8 cellular contexts compared by ENCODE assay signal in genomic region chr14:31026076-31026394, GRCh38. TPM values are rescaled to one million over a fixed set of nuclear protein-coding genes. Genes with fewer than 3 reads are reported as not detected.
DNase-seq lines count a peak whose midpoint lies in the region; ATAC-seq and TF ChIP-seq lines count a peak whose summit lies in the region.

A gene with protein sequence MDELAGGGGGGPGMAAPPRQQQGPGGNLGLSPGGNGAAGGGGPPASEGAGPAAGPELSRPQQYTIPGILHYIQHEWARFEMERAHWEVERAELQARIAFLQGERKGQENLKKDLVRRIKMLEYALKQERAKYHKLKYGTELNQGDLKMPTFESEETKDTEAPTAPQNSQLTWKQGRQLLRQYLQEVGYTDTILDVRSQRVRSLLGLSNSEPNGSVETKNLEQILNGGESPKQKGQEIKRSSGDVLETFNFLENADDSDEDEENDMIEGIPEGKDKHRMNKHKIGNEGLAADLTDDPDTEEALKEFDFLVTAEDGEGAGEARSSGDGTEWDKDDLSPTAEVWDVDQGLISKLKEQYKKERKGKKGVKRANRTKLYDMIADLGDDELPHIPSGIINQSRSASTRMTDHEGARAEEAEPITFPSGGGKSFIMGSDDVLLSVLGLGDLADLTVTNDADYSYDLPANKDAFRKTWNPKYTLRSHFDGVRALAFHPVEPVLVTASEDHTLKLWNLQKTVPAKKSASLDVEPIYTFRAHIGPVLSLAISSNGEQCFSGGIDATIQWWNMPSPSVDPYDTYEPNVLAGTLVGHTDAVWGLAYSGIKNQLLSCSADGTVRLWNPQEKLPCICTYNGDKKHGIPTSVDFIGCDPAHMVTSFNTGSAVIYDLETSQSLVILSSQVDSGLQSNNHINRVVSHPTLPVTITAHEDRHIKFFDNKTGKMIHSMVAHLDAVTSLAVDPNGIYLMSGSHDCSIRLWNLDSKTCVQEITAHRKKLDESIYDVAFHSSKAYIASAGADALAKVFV (minus strand): TSS chr14:31026379. CDS start chr14:31026185, 194 bp downstream.

- H3K36me3 ChIP-seq in hepatocyte (replicated peaks; ENCODE audit: insufficient read depth, low read depth) (no peaks in the 10 kb centered on the region), skeletal muscle satellite cell (ENCODE audit: insufficient read depth, low read length) (no peaks in the 10 kb centered on the region)

- H3K27ac Mint-ChIP-seq in activated CD4-positive, alpha-beta T cell treated with anti-CD3 and anti-CD28 coated beads, Interleukin-2, amount 10 ng/mL, durations not matched to agents 7 days and 5 days, result peak within 1 kb of the TSS; percentile 98
- peak within 1 kb of the TSS; percentile 97 for H3K27ac Mint-ChIP-seq in activated naive CD8-positive, alpha-beta T cell

- CTCF ChIA-PET in activated CD4-positive, alpha-beta T cell treated with anti-CD3 and anti-CD28 coated beads, Interleukin-2, amount 10 ng/mL, durations not matched to agents 7 days and 5 days (lab: Charles Lee), result interaction anchor here (0.6 to 1.3 kb wide), 4 partner anchors 14 to 182 kb away, joined by 3 to 4 read pairs (median 3); partner anchors contain the start of gene HECTD1

- peaks cover 51% of the 10 kb centered on the region for H3K4me1 Mint-ChIP-seq in activated CD4-positive, alpha-beta T cell treated with anti-CD3 and anti-CD28 coated beads, Interleukin-2, amount 10 ng/mL, durations not matched to agents 7 days and 5 days
- H3K4me1 Mint-ChIP-seq in activated naive CD8-positive, alpha-beta T cell (ENCODE audit: low read depth), result peaks cover 54% of the 10 kb centered on the region

- DNase-seq in activated CD4-positive, alpha-beta T cell treated with anti-CD3 and anti-CD28 coated beads, Interleukin-2, amount 10 ng/mL, durations not matched to agents 7 days and 5 days, result no peak
- no peak for DNase-seq in activated CD4-positive, alpha-beta T cell treated with anti-CD3 and anti-CD28 coated beads for 1 hour
- no peak for DNase-seq in hepatocyte (ENCODE audit: low spot score)
- DNase-seq in midbrain (lab: John Stamatoyannopoulos, UW), result no peak
- no peak for DNase-seq in NCI-H446 treated with DMSO at 0.1 percent for 48 hours (lab: John Stamatoyannopoulos, UW)

- peaks cover 16% of the 10 kb centered on the region for H3K36me3 Mint-ChIP-seq in activated CD4-positive, alpha-beta T cell treated with anti-CD3 and anti-CD28 coated beads, Interleukin-2, amount 10 ng/mL, durations not matched to agents 7 days and 5 days (ENCODE audit: low read depth)
- peaks cover 4% of the 10 kb centered on the region for H3K36me3 Mint-ChIP-seq in activated naive CD8-positive, alpha-beta T cell

- H4K20me1 ChIP-seq in hepatocyte (ENCODE audit: insufficient read depth, poor library complexity, severe bottlenecking), result peaks cover 25% of the 10 kb centered on the region

- no peak for TF ChIP-seq CTCF in hepatocyte (IDR thresholded peaks at IDR 0.05; ENCODE audit: poor library complexity)

- H3K4me2 ChIP-seq in hepatocyte (peak within 1 kb of the TSS; percentile 83), skeletal muscle satellite cell (ENCODE audit: low read length) (peak within 1 kb of the TSS; percentile 84)

- H3K4me3 ChIP-seq in hepatocyte (peak within 1 kb of the TSS; percentile 81), skeletal muscle satellite cell (ENCODE audit: low read length) (peak within 1 kb of the TSS; percentile 99)

- H3K27ac ChIP-seq in hepatocyte, result peak within 1 kb of the TSS; percentile 99

- ATAC-seq in HG02678 (IDR thresholded peaks at IDR 0.05; ENCODE audit: unreplicated experiment), result no peak

- no peaks in the 10 kb centered on the region for H3K9me3 ChIP-seq in hepatocyte (ENCODE audit: low read depth)
- H3K9me3 ChIP-seq in skeletal muscle satellite cell (replicated peaks; ENCODE audit: low read length), result no peaks in the 10 kb centered on the region

- H3K79me2 ChIP-seq in hepatocyte, result peaks cover 83% of the 10 kb centered on the region

- no peaks in the 10 kb centered on the region for H3K9me2 ChIP-seq in hepatocyte (replicated peaks; ENCODE audit: insufficient read depth)

- H2AFZ ChIP-seq in hepatocyte, result peak within 1 kb of the TSS; percentile 67

- POLR2A ChIA-PET in activated CD4-positive, alpha-beta T cell treated with anti-CD3 and anti-CD28 coated beads, Interleukin-2, amount 10 ng/mL, durations not matched to agents 7 days and 5 days (lab: Charles Lee), result interaction anchor here (0.9 to 1.5 kb wide), 2 partner anchors 12 to 403 kb away, joined by 3 to 4 read pairs; no protein-coding TSS in a partner anchor

- H3K27me3 ChIP-seq in hepatocyte, result no peaks in the 10 kb centered on the region
- no peaks in the 10 kb centered on the region for H3K27me3 ChIP-seq in skeletal muscle satellite cell (ENCODE audit: control insufficient read depth, insufficient read depth, low read length)

- peak within 1 kb of the TSS; percentile 80 for H3K4me3 Mint-ChIP-seq in activated CD4-positive, alpha-beta T cell treated with anti-CD3 and anti-CD28 coated beads, Interleukin-2, amount 10 ng/mL, durations not matched to agents 7 days and 5 days
- peak within 1 kb of the TSS; percentile 99 for H3K4me3 Mint-ChIP-seq in activated naive CD8-positive, alpha-beta T cell

- H3K9me3 Mint-ChIP-seq in activated CD4-positive, alpha-beta T cell treated with anti-CD3 and anti-CD28 coated beads, Interleukin-2, amount 10 ng/mL, durations not matched to agents 7 days and 5 days, result no peaks in the 10 kb centered on the region
- no peaks in the 10 kb centered on the region for H3K9me3 Mint-ChIP-seq in activated naive CD8-positive, alpha-beta T cell (ENCODE audit: low read depth)

- peak within 1 kb of the TSS; percentile 90 for H3K9ac ChIP-seq in skeletal muscle satellite cell (ENCODE audit: low read depth, low read length)

- H3K27me3 Mint-ChIP-seq in activated CD4-positive, alpha-beta T cell treated with anti-CD3 and anti-CD28 coated beads, Interleukin-2, amount 10 ng/mL, durations not matched to agents 7 days and 5 days, result no peaks in the 10 kb centered on the region
- no peaks in the 10 kb centered on the region for H3K27me3 Mint-ChIP-seq in activated naive CD8-positive, alpha-beta T cell

- H3K4me1 ChIP-seq in hepatocyte (ENCODE audit: insufficient read depth), result peaks cover 6% of the 10 kb centered on the region
- peaks cover 15% of the 10 kb centered on the region for H3K4me1 ChIP-seq in skeletal muscle satellite cell (ENCODE audit: control insufficient read depth, insufficient read depth, low read length)

- 2% methylated on average over 9 of the region's 29 CpGs for WGBS in hepatocyte (ENCODE audit: low lambda C conversion rate, missing lambda C conversion rate)

RNA-seq across cellular contexts. Expression of the gene that starts here (rescaled TPM):
- 10 to 100 TPM; 20.4 TPM for total RNA-seq in activated CD4-positive, alpha-beta T cell treated with anti-CD3 and anti-CD28 coated beads, Interleukin-2, amount 10 ng/mL, durations not matched to agents 7 days and 5 days
- 47.6 and 53.8 TPM in 2 replicates for total RNA-seq in hepatocyte
- 9.1 and 10.1 TPM in 2 replicates for polyA plus RNA-seq in hepatocyte
- 35.0 and 44.6 TPM in 2 replicates for total RNA-seq in skeletal muscle satellite cell (2012; rRNA removed)
